ENCODE assay signal across 14 cellular contexts in genomic region chr7:44379366-44380178, GRCh38. TPM values are rescaled to one million over a fixed set of nuclear protein-coding genes. Genes with fewer than 3 reads are reported as not detected.
DNase-seq lines count a peak whose midpoint lies in the region; ATAC-seq and TF ChIP-seq lines count a peak whose summit lies in the region.
"Had no signal": no experiment of that assay in that cellular context is flagged by ENCODE, and none has a peak within 500 bp of the region (broad histone marks: within the 10 kb centered on the region; RNA-seq: fewer than 3 reads in every experiment).

No MANE protein-coding gene starts in this region.

- no peak overlapping the region for H3K4me2 ChIP-seq in IMR-90 (ENCODE audit: low read depth, low read length)

- ATAC-seq in IMR-90 (ENCODE audit: low read depth) (0 out of 2 replicates have a peak, but pooled peaks have one; percentile 10), GM18909 (IDR thresholded peaks at IDR 0.05; ENCODE audit: poor library complexity, unreplicated experiment) (no peak)
- ATAC-seq: gastrocnemius medialis had no signal

- peaks cover 0 to 52% of the 10 kb centered on the region in 2 experiments; a peak in 2 of 4 replicates for H3K79me1 ChIP-seq in IMR-90 (ENCODE audit: low read depth in 1 of 2, low read length in 2 of 2)

- H2BK15ac ChIP-seq in IMR-90 (ENCODE audit: low read depth, low read length): peak overlapping the region; percentile 48; the same call in 2 of the 3 replicates

- no peaks in the 10 kb centered on the region for H3K9me3 ChIP-seq in IMR-90 (ENCODE audit: control insufficient read depth, insufficient read depth, low read length)
- H3K9me3 ChIP-seq: gastrocnemius medialis, left ventricle myocardium inferior, stomach had no signal

- TF ChIP-seq CTCF in IMR-90 (conservative IDR thresholded peaks at IDR 0.05; ENCODE audit: low read depth, low read length) (no peak), coronary artery (IDR thresholded peaks at IDR 0.05) (no peak)

- peak overlapping the region; percentile 77 for H2BK5ac ChIP-seq in IMR-90 (ENCODE audit: low read depth, low read length, poor library complexity, severe bottlenecking)

- H4K8ac ChIP-seq in IMR-90 (ENCODE audit: low read depth in 2 of 2, low read length in 2 of 2): peak overlapping the region; percentile 22 to 87

- no peak overlapping the region for H3K4me3 ChIP-seq in IMR-90 (ENCODE audit: insufficient read depth, low read depth, low read length)
- no peak overlapping the region for H3K4me3 ChIP-seq in coronary artery
- H3K4me3 ChIP-seq: cardiac muscle cell, gastrocnemius medialis, left ventricle myocardium inferior, stomach had no signal

- DNase-seq in NCI-H510A treated with DMSO at 0.1 percent for 48 hours (lab: John Stamatoyannopoulos, UW) (peak; percentile 22), NCI-H510A (lab: John Stamatoyannopoulos, UW) (no peak), IMR-90 (peak; percentile 17), coronary artery (ENCODE audit: low spot score) (peak; percentile 62), mesenteric fat pad (ENCODE audit: low spot score) (peak; percentile 57), KBM-7 (no peak), NCI-H1092 (lab: John Stamatoyannopoulos, UW) (no peak)
- DNase-seq: gastrocnemius medialis, left ventricle myocardium inferior, NCI-H187, stomach had no signal

- no TSS peak for BruUV-seq in IMR-90 (replicated peaks; lab: Mats Ljungman, UMichigan)

- H3K4ac ChIP-seq in IMR-90 (ENCODE audit: low read depth, low read length): peak overlapping the region; percentile 92

- H2AFZ ChIP-seq in IMR-90 (replicated peaks; ENCODE audit: low read length, poor library complexity): peak overlapping the region; percentile 47

- intact Hi-C loops in IMR-90 (cut with micrococcal nuclease): no loop called here

- H3K18ac ChIP-seq in IMR-90 (ENCODE audit: low read depth, low read length): peak overlapping the region; percentile 43; the same call in 1 of the 2 replicates

- peak overlapping the region; percentile 99 for H2AK5ac ChIP-seq in IMR-90 (ENCODE audit: low read depth, low read length)

- peaks cover 9% of the 10 kb centered on the region; the same call in 1 of the 2 replicates for H4K20me1 ChIP-seq in IMR-90 (ENCODE audit: insufficient read depth, low read length)

- peaks cover 71% of the 10 kb centered on the region for H3K9me1 ChIP-seq in IMR-90 (ENCODE audit: insufficient read depth, low read length)

- no peaks in the 10 kb centered on the region for H3K27me3 ChIP-seq in IMR-90 (ENCODE audit: control insufficient read depth, insufficient read depth, low read length)
- H3K27me3 ChIP-seq: cardiac muscle cell, gastrocnemius medialis, stomach had no signal

- TF ChIP-seq POLR2A in IMR-90 (IDR thresholded peaks at IDR 0.05; ENCODE audit: low read depth, low read length): no peak

- H3K23ac ChIP-seq in IMR-90 (ENCODE audit: low read depth, low read length): peak overlapping the region; percentile 58; the same call in 1 of the 2 replicates

- H4K5ac ChIP-seq in IMR-90 (ENCODE audit: low read depth, low read length): peak overlapping the region; percentile 3; the same call in 1 of the 2 replicates

- POLR2A ChIA-PET in IMR-90 (lab: Charles Lee; ENCODE audit: unreplicated experiment): no interaction called here

- H3K27ac ChIP-seq in IMR-90 (ENCODE audit: insufficient read depth, low read length) (peak overlapping the region; percentile 24; the same call in 1 of the 2 replicates), coronary artery (no peak overlapping the region)
- H3K27ac ChIP-seq: cardiac muscle cell, gastrocnemius medialis, left ventricle myocardium inferior, stomach had no signal

- H3K9ac ChIP-seq in IMR-90 (ENCODE audit: low read depth, low read length): no peak overlapping the region

- H2BK120ac ChIP-seq in IMR-90 (ENCODE audit: low read depth, low read length): peak overlapping the region; percentile 95

- H3K4me1 ChIP-seq in IMR-90 (ENCODE audit: control insufficient read depth, insufficient read depth, low read length): peaks cover 54% of the 10 kb centered on the region
- H3K4me1 ChIP-seq: stomach had no signal

- 75% methylated on average over 6 of the region's 12 CpGs; no CpG with 5 or more reads in 1 of the 2 experiments for WGBS in IMR-90 (ENCODE audit: extremely low coverage in 2 of 2, insufficient read length in 1 of 2), 2 experiments

- dilution Hi-C loops in IMR-90 (cut with HindIII; ENCODE audit: low sequenced_read_pairs, unreplicated experiment): no loop called here

- H2AK9ac ChIP-seq in IMR-90 (replicated peaks; ENCODE audit: low read depth, low read length, poor library complexity): peak overlapping the region; percentile 21

- peak overlapping the region; percentile 91 for H2BK20ac ChIP-seq in IMR-90 (ENCODE audit: low read depth, low read length)

- TF ChIP-seq RAD21 in IMR-90 (IDR thresholded peaks at IDR 0.05; ENCODE audit: low read length): no peak

- in situ Hi-C loops in IMR-90 (cut with MboI; ENCODE audit: low sequenced_read_pairs) (no loop called here), KBM-7 (cut with MboI; ENCODE audit: low pct_unique_long_range_greater_than_20kb, low sequenced_read_pairs) (no loop called here)

- H3K56ac ChIP-seq in IMR-90 (ENCODE audit: extremely low read depth, insufficient read depth, low read length): no peak overlapping the region

- peak overlapping the region; percentile 95 for H3K14ac ChIP-seq in IMR-90 (replicated peaks; ENCODE audit: low read depth, low read length)

- H3K36me3 ChIP-seq in IMR-90 (ENCODE audit: control insufficient read depth, insufficient read depth, low read length): peaks cover 2% of the 10 kb centered on the region; the same call in 1 of the 2 replicates
- H3K36me3 ChIP-seq: cardiac muscle cell, gastrocnemius medialis had no signal

- CTCF ChIA-PET in IMR-90 (lab: Yijun Ruan, JAX): no interaction called here

- peak overlapping the region; percentile 84 for H4K91ac ChIP-seq in IMR-90 (ENCODE audit: insufficient read depth, low read depth, low read length)

TF ChIP-seq in IMR-90, 13 proteins besides CTCF, POLR2A, EP300 and RAD21:
- TF ChIP-seq MXI1 (IDR thresholded peaks at IDR 0.05; ENCODE audit: borderline replicate concordance, low read depth, low read length) (no peak), CEBPB (IDR thresholded peaks at IDR 0.05; ENCODE audit: low read depth, low read length) (no peak), NFE2L2 (IDR thresholded peaks at IDR 0.05; ENCODE audit: low read depth, low read length) (no peak), FOS (IDR thresholded peaks at IDR 0.05; ENCODE audit: low read depth, low read length) (no peak), RFX5 (IDR thresholded peaks at IDR 0.05; ENCODE audit: low read depth, low read length) (no peak), BHLHE40 (IDR thresholded peaks at IDR 0.05; ENCODE audit: low read depth, low read length) (no peak)
- TF ChIP-seq, protein P1, sequence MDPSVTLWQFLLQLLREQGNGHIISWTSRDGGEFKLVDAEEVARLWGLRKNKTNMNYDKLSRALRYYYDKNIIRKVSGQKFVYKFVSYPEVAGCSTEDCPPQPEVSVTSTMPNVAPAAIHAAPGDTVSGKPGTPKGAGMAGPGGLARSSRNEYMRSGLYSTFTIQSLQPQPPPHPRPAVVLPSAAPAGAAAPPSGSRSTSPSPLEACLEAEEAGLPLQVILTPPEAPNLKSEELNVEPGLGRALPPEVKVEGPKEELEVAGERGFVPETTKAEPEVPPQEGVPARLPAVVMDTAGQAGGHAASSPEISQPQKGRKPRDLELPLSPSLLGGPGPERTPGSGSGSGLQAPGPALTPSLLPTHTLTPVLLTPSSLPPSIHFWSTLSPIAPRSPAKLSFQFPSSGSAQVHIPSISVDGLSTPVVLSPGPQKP (IDR thresholded peaks at IDR 0.05; ENCODE audit: borderline replicate concordance, low read depth, low read length): no peak
TF ChIP-seq in IMR-90: peak in this region for 0.

RNA-seq across cellular contexts. Expression of gene CAMK2B, which starts 54.2 kb away (rescaled TPM):
- total RNA-seq in IMR-90 (2012; rRNA removed): 0.18 and 0.28 TPM in 2 replicates
- 0.14 and 0.36 TPM in 2 replicates for polyA plus RNA-seq in IMR-90 (2012; rRNA removed)
- polyA plus RNA-seq in IMR-90 (2012; cell fraction: cytosol; rRNA removed): 0.11 and 0.74 TPM in 2 replicates
- 0.57 and 1.0 TPM in 2 replicates for polyA plus RNA-seq in IMR-90 (2012; cell fraction: nucleus; rRNA removed; ENCODE audit: low replicate concordance)
- total RNA-seq in mesenteric fat pad: 1.2 TPM
- total RNA-seq: osteocyte had no signal

Comparison
In these comparisons a context has a peak if more than half of its experiments do, and no peak if none do; other contexts are left out.
1. DNase-seq: peak in NCI-H510A treated with DMSO at 0.1 percent for 48 hours (single experiment), IMR-90 (single experiment), coronary artery (single experiment) and mesenteric fat pad (single experiment); none in NCI-H510A (single experiment), KBM-7 (single experiment) and NCI-H1092 (single experiment).